Comparison of ENCODE assay signal across 12 cellular contexts in the genomic region with DNA sequence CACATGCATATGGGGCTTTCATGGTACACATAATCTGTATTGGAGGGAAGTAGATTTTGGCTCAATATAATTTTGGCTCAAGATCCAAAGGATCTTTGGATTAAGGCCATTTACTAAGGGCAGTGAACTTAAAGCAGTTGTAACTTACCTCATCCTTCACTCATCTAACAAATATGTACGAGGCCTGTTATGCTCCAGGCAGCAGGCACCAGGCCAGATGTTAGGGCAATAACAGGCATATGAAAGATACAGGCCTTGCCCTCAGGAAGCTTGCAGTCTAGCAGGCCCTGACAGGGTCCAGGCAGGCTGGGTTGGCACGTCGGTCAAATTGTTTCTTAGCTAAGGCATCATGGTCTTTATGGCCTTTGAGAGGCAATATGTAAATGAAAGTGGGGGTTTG. TPM values are rescaled to one million over a fixed set of nuclear protein-coding genes. Genes with fewer than 3 reads are reported as not detected.
DNase-seq lines count a peak whose midpoint lies in the region; ATAC-seq, FAIRE-seq and TF ChIP-seq lines count a peak whose summit lies in the region.
"Had no signal": no experiment of that assay in that cellular context is flagged by ENCODE, and none has a peak within 500 bp of the region (broad histone marks: within the 10 kb centered on the region; RNA-seq: fewer than 3 reads in every experiment).

No MANE protein-coding gene starts in this region.

- peaks cover 4% of the 10 kb centered on the region for H3K27me3 Mint-ChIP-seq in HFFc6 (ENCODE audit: insufficient read depth)
- no peaks in the 10 kb centered on the region for H3K27me3 Mint-ChIP-seq in astrocyte (ENCODE audit: low read depth, unreplicated experiment)

- no peak overlapping the region for H3K27ac Mint-ChIP-seq in HFFc6
- peak overlapping the region; percentile 64 for H3K27ac Mint-ChIP-seq in astrocyte (ENCODE audit: unreplicated experiment)

- H3K79me2 ChIP-seq in astrocyte (ENCODE audit: insufficient read depth, low read length) = no peaks in the 10 kb centered on the region

- WGBS in testis, 2 donors = 93% methylated on average over 3 of the region's 3 CpGs

- H3K9me3 Mint-ChIP-seq in HFFc6 = peaks cover 7% of the 10 kb centered on the region
- H3K9me3 Mint-ChIP-seq in astrocyte (ENCODE audit: unreplicated experiment) = peaks cover 15% of the 10 kb centered on the region

- peak overlapping the region; percentile 2 for H3K9ac ChIP-seq in astrocyte (ENCODE audit: low read length)

- TF ChIP-seq POLR2A in testis (IDR thresholded peaks at IDR 0.05) = no peak

- H3K4me1 Mint-ChIP-seq in HFFc6 (ENCODE audit: low read depth) (peaks cover 63% of the 10 kb centered on the region), astrocyte (ENCODE audit: low read depth, unreplicated experiment) (peaks cover 35% of the 10 kb centered on the region)

- H3K4me3 Mint-ChIP-seq in HFFc6 = no peak overlapping the region
- H3K4me3 Mint-ChIP-seq in astrocyte (ENCODE audit: unreplicated experiment) = no peak overlapping the region

- no peak overlapping the region for H2AFZ ChIP-seq in astrocyte (ENCODE audit: low read depth, low read length)

- H3K4me1 ChIP-seq in astrocyte (ENCODE audit: insufficient read depth, low read length) (peaks cover 38% of the 10 kb centered on the region), testis (peaks cover 38% of the 10 kb centered on the region)

- H3K4me2 ChIP-seq in astrocyte (ENCODE audit: low read length) = no peak overlapping the region

- no peak for ATAC-seq in HG02642 (IDR thresholded peaks at IDR 0.05; ENCODE audit: poor library complexity, unreplicated experiment)

- H3K36me3 ChIP-seq in astrocyte (ENCODE audit: insufficient read depth, low read length) (no peaks in the 10 kb centered on the region), testis (ENCODE audit: low read depth, missing control alignments) (no peaks in the 10 kb centered on the region)

- H3K9me3 ChIP-seq in astrocyte (ENCODE audit: insufficient read depth, low read depth, low read length) (peaks cover 8% of the 10 kb centered on the region), testis (no peaks in the 10 kb centered on the region)

- intact Hi-C loops in testis (cut with DNase I; ENCODE audit: low total_unique reads) = no loop called here

- H3K36me3 Mint-ChIP-seq in HFFc6 (ENCODE audit: low read depth) (peaks cover 12% of the 10 kb centered on the region), astrocyte (ENCODE audit: low read depth, unreplicated experiment) (peaks cover 3% of the 10 kb centered on the region)

- H3K4me3 ChIP-seq in astrocyte (ENCODE audit: insufficient read depth, low read depth, low read length) (no peak overlapping the region), foreskin fibroblast (ENCODE audit: low read depth in 1 of 2, low read length in 2 of 2) (no peak overlapping the region), testis (no peak overlapping the region)

- H3K27ac ChIP-seq in astrocyte (ENCODE audit: low read depth, low read length) (peak overlapping the region; percentile 74), testis (peak overlapping the region; percentile 53 to 76)

- no peaks in the 10 kb centered on the region for H3K27me3 ChIP-seq in astrocyte (ENCODE audit: insufficient read depth, low read length)
- no peaks in the 10 kb centered on the region for H3K27me3 ChIP-seq in testis

- no peak for FAIRE-seq in astrocyte (lab: Jason Lieb, UNC)

- peak; percentile 38 for DNase-seq in HFFc6
- peak; percentile 84 for DNase-seq in astrocyte (ENCODE audit: low read depth)
- DNase-seq in foreskin fibroblast = peak; percentile 83 to 90
- peak; percentile 11 for DNase-seq in testis
- DNase-seq in HUDEP-2 (lab: John Stamatoyannopoulos, UW; ENCODE audit: unreplicated experiment in 76 of 76) = no peak
- DNase-seq in NCI-H187 treated with DMSO at 0.1 percent for 48 hours (lab: John Stamatoyannopoulos, UW) = no peak
- DNase-seq: activated naive CD4-positive, alpha-beta T cell; cortex of kidney; glutamatergic neuron; NCI-H1694 treated with DMSO at 0.1 percent for 48 hours; occipital lobe had no signal

- TF ChIP-seq CTCF in HFFc6 (IDR thresholded peaks at IDR 0.05) = no peak
- no peak for TF ChIP-seq CTCF in astrocyte (IDR thresholded peaks at IDR 0.05; ENCODE audit: insufficient read depth, low read depth, low read length)
- TF ChIP-seq CTCF in foreskin fibroblast (IDR thresholded peaks at IDR 0.05; ENCODE audit: low read depth, low read length) = no peak
- TF ChIP-seq CTCF in testis (IDR thresholded peaks at IDR 0.05) = no peak

- no peaks in the 10 kb centered on the region for H4K20me1 ChIP-seq in astrocyte (ENCODE audit: insufficient read depth, low read length)

RNA-seq across cellular contexts. Expression of a gene that starts 44.6 kb away (rescaled TPM):
- 1 to 10 TPM in 4 of 6 experiments, under 1 TPM in 2; 0.40 to 2.2 (median 1.1) TPM for total RNA-seq in HFFc6 (2021; fragmentation: NEBNext Ultra II Directional; extraction: Animal tissue kit (Norgen Biotek cat#: 25700))
- total RNA-seq in astrocyte (63.3 and 100 TPM in 2 replicates), testis (1 to 10 TPM in 1 of 2 donors, under 1 TPM in 1; 0.08 to 1.4 TPM)
- polyA plus RNA-seq in testis (ENCODE audit: insufficient read depth, low read depth, low replicate concordance) = 1.4 TPM
- total RNA-seq: occipital lobe had no signal

Comparison
In these comparisons a context has a peak if more than half of its experiments do, and no peak if none do; other contexts are left out.
1. DNase-seq: peak in HFFc6 (single experiment), astrocyte (single experiment), foreskin fibroblast (2 of 2) and testis (single experiment); none in HUDEP-2 (0 of 76) and NCI-H187 treated with DMSO at 0.1 percent for 48 hours (single experiment).
2. RNA of a gene that starts 44.6 kb away (total RNA-seq): 63.3 to 100 TPM in astrocyte; 0.08 to 1.4 TPM in testis and 0.40 to 2.2 TPM in HFFc6; every median in the first group is over 10 times any median in the second.